Comparison of ENCODE assay signal across 15 cellular contexts in genomic region chr1:17181785-17182464, GRCh38. TPM values are rescaled to one million over a fixed set of nuclear protein-coding genes. Genes with fewer than 3 reads are reported as not detected.
A peak's percentile ranks its signal among the peaks of the same experiment; 100 is the strongest.
DNase-seq lines count a peak whose midpoint lies in the region; ATAC-seq and TF ChIP-seq lines count a peak whose summit lies in the region.
"Had no signal": no experiment of that assay in that cellular context is flagged by ENCODE, and none has a peak within 500 bp of the region (broad histone marks: within the 10 kb centered on the region; RNA-seq: fewer than 3 reads in every experiment).

No MANE protein-coding gene starts in this region.

- peak; percentile 45 for ATAC-seq in stimulated activated memory B cell treated with anti-CD40 and anti-IgM and Interleukin-4, amounts not matched to agents 10 μg/mL and 1 μg/mL and 100 μg/mL, for 72 hours
- ATAC-seq in aorta (ENCODE audit: low FRiP score) (no peak), Right ventricle myocardium superior (ENCODE audit: poor library complexity) (no peak), HG03139 (IDR thresholded peaks at IDR 0.05; ENCODE audit: unreplicated experiment) (no peak)
- ATAC-seq: left lobe of liver had no signal

- POLR2A ChIA-PET in activated CD4-positive, alpha-beta memory T cell treated with anti-CD3 and anti-CD28 coated beads for 36 hours (lab: Charles Lee) = no interaction called here
- POLR2A ChIA-PET in activated CD4-positive, alpha-beta memory T cell treated with anti-CD3 and anti-CD28 coated beads, Interleukin-2, amount 10 ng/mL, durations not matched to agents 7 days and 5 days (lab: Charles Lee) = no interaction called here

- H3K4me1 Mint-ChIP-seq in activated CD4-positive, alpha-beta memory T cell treated with anti-CD3 and anti-CD28 coated beads for 36 hours (ENCODE audit: low read depth) = peaks cover 19% of the 10 kb centered on the region
- H3K4me1 Mint-ChIP-seq in activated CD4-positive, alpha-beta memory T cell treated with anti-CD3 and anti-CD28 coated beads, Interleukin-2, amount 10 ng/mL, durations not matched to agents 7 days and 5 days = peaks cover 17% of the 10 kb centered on the region
- H3K4me1 Mint-ChIP-seq in stimulated activated memory B cell treated with anti-CD40 and anti-IgM and Interleukin-4, amounts not matched to agents 10 μg/mL and 1 μg/mL and 100 μg/mL, for 72 hours = peaks cover 38% of the 10 kb centered on the region

- H3K27me3 ChIP-seq in aorta (ENCODE audit: control insufficient read depth in 1 of 2, insufficient read depth in 2 of 2, low read length in 1 of 2) = no peaks in the 10 kb centered on the region
- H3K27me3 ChIP-seq: adrenal gland had no signal

- H3K27ac Mint-ChIP-seq in activated CD4-positive, alpha-beta memory T cell treated with anti-CD3 and anti-CD28 coated beads for 36 hours = peak overlapping the region; percentile 28
- no peak overlapping the region for H3K27ac Mint-ChIP-seq in activated CD4-positive, alpha-beta memory T cell treated with anti-CD3 and anti-CD28 coated beads, Interleukin-2, amount 10 ng/mL, durations not matched to agents 7 days and 5 days
- H3K27ac Mint-ChIP-seq in stimulated activated memory B cell treated with anti-CD40 and anti-IgM and Interleukin-4, amounts not matched to agents 10 μg/mL and 1 μg/mL and 100 μg/mL, for 72 hours = peak overlapping the region; percentile 40
- H3K27ac Mint-ChIP-seq: H9 had no signal

- WGBS in aorta, 2 donors = 31 to 39% methylated on average over 6 of the region's 6 CpGs

- H3K9me3 ChIP-seq in aorta (ENCODE audit: control insufficient read depth, low read length) = no peaks in the 10 kb centered on the region
- H3K9me3 ChIP-seq: adrenal gland, stomach had no signal

- CTCF ChIA-PET in activated CD4-positive, alpha-beta memory T cell treated with anti-CD3 and anti-CD28 coated beads for 36 hours (lab: Charles Lee) = no interaction called here
- CTCF ChIA-PET in activated CD4-positive, alpha-beta memory T cell treated with anti-CD3 and anti-CD28 coated beads, Interleukin-2, amount 10 ng/mL, durations not matched to agents 7 days and 5 days (lab: Charles Lee) = no interaction called here

- intact Hi-C loops in activated CD4-positive, alpha-beta memory T cell treated with anti-CD3 and anti-CD28 coated beads for 36 hours (cut with micrococcal nuclease) = no loop called here
- intact Hi-C loops in aorta (cut with DNase I) (no loop called here), Right ventricle myocardium superior (cut with DNase I) (no loop called here)

- H3K36me3 Mint-ChIP-seq in activated CD4-positive, alpha-beta memory T cell treated with anti-CD3 and anti-CD28 coated beads for 36 hours = no peaks in the 10 kb centered on the region
- H3K36me3 Mint-ChIP-seq in activated CD4-positive, alpha-beta memory T cell treated with anti-CD3 and anti-CD28 coated beads, Interleukin-2, amount 10 ng/mL, durations not matched to agents 7 days and 5 days (ENCODE audit: low read depth) = peaks cover 3% of the 10 kb centered on the region
- H3K36me3 Mint-ChIP-seq in stimulated activated memory B cell treated with anti-CD40 and anti-IgM and Interleukin-4, amounts not matched to agents 10 μg/mL and 1 μg/mL and 100 μg/mL, for 72 hours = peaks cover 5% of the 10 kb centered on the region

- H3K4me1 ChIP-seq in aorta (ENCODE audit: control insufficient read depth in 1 of 2, insufficient read depth in 2 of 2, low read length in 2 of 2) = no peaks in the 10 kb centered on the region
- H3K4me1 ChIP-seq: adrenal gland, stomach had no signal

- H3K4me3 Mint-ChIP-seq in activated CD4-positive, alpha-beta memory T cell treated with anti-CD3 and anti-CD28 coated beads for 36 hours = no peak overlapping the region
- no peak overlapping the region for H3K4me3 Mint-ChIP-seq in activated CD4-positive, alpha-beta memory T cell treated with anti-CD3 and anti-CD28 coated beads, Interleukin-2, amount 10 ng/mL, durations not matched to agents 7 days and 5 days
- H3K4me3 Mint-ChIP-seq in stimulated activated memory B cell treated with anti-CD40 and anti-IgM and Interleukin-4, amounts not matched to agents 10 μg/mL and 1 μg/mL and 100 μg/mL, for 72 hours = no peak overlapping the region
- H3K4me3 Mint-ChIP-seq: H9 had no signal

- H3K27me3 Mint-ChIP-seq in activated CD4-positive, alpha-beta memory T cell treated with anti-CD3 and anti-CD28 coated beads for 36 hours = peaks cover 4% of the 10 kb centered on the region
- peaks cover 25% of the 10 kb centered on the region for H3K27me3 Mint-ChIP-seq in activated CD4-positive, alpha-beta memory T cell treated with anti-CD3 and anti-CD28 coated beads, Interleukin-2, amount 10 ng/mL, durations not matched to agents 7 days and 5 days
- no peaks in the 10 kb centered on the region for H3K27me3 Mint-ChIP-seq in stimulated activated memory B cell treated with anti-CD40 and anti-IgM and Interleukin-4, amounts not matched to agents 10 μg/mL and 1 μg/mL and 100 μg/mL, for 72 hours

- DNase-seq in activated CD4-positive, alpha-beta memory T cell treated with anti-CD3 and anti-CD28 coated beads for 36 hours = no peak
- DNase-seq in activated CD4-positive, alpha-beta memory T cell treated with anti-CD3 and anti-CD28 coated beads, Interleukin-2, amount 10 ng/mL, durations not matched to agents 7 days and 5 days = no peak
- DNase-seq in NOMO-1 treated with dmso at 0.1 percent for 144 hours (lab: John Stamatoyannopoulos, UW; ENCODE audit: unreplicated experiment) (peak; percentile 32), coronary artery (ENCODE audit: low spot score) (peak; percentile 52), aorta (no peak), Right ventricle myocardium superior (no peak)
- DNase-seq: adrenal gland, H9, NCI-H2171 treated with DMSO at 0.1 percent for 48 hours, posterior cingulate gyrus, stomach had no signal

- H3K4me3 ChIP-seq in coronary artery (no peak overlapping the region), aorta (ENCODE audit: low read length in 2 of 2) (no peak overlapping the region)
- H3K4me3 ChIP-seq: adrenal gland, stomach had no signal

- no peaks in the 10 kb centered on the region for H3K36me3 ChIP-seq in aorta (ENCODE audit: control insufficient read depth in 1 of 2, insufficient read depth in 2 of 2, low read length in 1 of 2)
- H3K36me3 ChIP-seq: adrenal gland, stomach had no signal

- H3K9me3 Mint-ChIP-seq in activated CD4-positive, alpha-beta memory T cell treated with anti-CD3 and anti-CD28 coated beads for 36 hours = no peaks in the 10 kb centered on the region
- H3K9me3 Mint-ChIP-seq in activated CD4-positive, alpha-beta memory T cell treated with anti-CD3 and anti-CD28 coated beads, Interleukin-2, amount 10 ng/mL, durations not matched to agents 7 days and 5 days = no peaks in the 10 kb centered on the region
- H3K9me3 Mint-ChIP-seq in stimulated activated memory B cell treated with anti-CD40 and anti-IgM and Interleukin-4, amounts not matched to agents 10 μg/mL and 1 μg/mL and 100 μg/mL, for 72 hours = peaks cover 5% of the 10 kb centered on the region
- H3K9me3 Mint-ChIP-seq: H9 had no signal

- H3K27ac ChIP-seq in coronary artery = no peak overlapping the region
- H3K27ac ChIP-seq in aorta (ENCODE audit: low read depth in 1 of 2, low read length in 2 of 2) = no peak overlapping the region
- H3K27ac ChIP-seq: adrenal gland, KMS-11, stomach had no signal

- TF ChIP-seq CTCF in coronary artery (IDR thresholded peaks at IDR 0.05) = no peak

RNA-seq across cellular contexts. Expression of gene PADI1, which starts 23.0 kb away (rescaled TPM):
- not detected for total RNA-seq in activated CD4-positive, alpha-beta memory T cell treated with anti-CD3 and anti-CD28 coated beads for 36 hours
- not detected for total RNA-seq in activated CD4-positive, alpha-beta memory T cell treated with anti-CD3 and anti-CD28 coated beads, Interleukin-2, amount 10 ng/mL, durations not matched to agents 7 days and 5 days
- total RNA-seq in aorta (not detected), Right ventricle myocardium superior (not detected)
- polyA plus RNA-seq in aorta = under 1 TPM; 0.05 to 0.13 TPM
- total RNA-seq: adrenal gland, left lobe of liver had no signal

Comparison
In these comparisons a context has a peak if more than half of its experiments do, and no peak if none do; other contexts are left out.
1. DNase-seq: peak in NOMO-1 treated with dmso at 0.1 percent for 144 hours (single experiment) and coronary artery (single experiment); none in activated CD4-positive, alpha-beta memory T cell treated with anti-CD3 and anti-CD28 coated beads for 36 hours (single experiment), activated CD4-positive, alpha-beta memory T cell treated with anti-CD3 and anti-CD28 coated beads, Interleukin-2, amount 10 ng/mL, durations not matched to agents 7 days and 5 days (single experiment), aorta (0 of 2) and Right ventricle myocardium superior (single experiment).